In genomic region chr20:52806918-52807317, GRCh38 we compare ENCODE assay signal across 30 cellular contexts.
"Had no signal": no experiment of that assay in that cellular context is flagged by ENCODE, and none has a peak within 500 bp of the region (broad histone marks: within the 10 kb centered on the region; RNA-seq: fewer than 3 reads in every experiment).

No MANE protein-coding gene starts in this region.

- ATAC-seq: naive thymus-derived CD4-positive, alpha-beta T cell; natural killer cell treated with Interleukin-12 subunit alpha and Interleukin-12 subunit beta and Interleukin-15 and Interleukin-18, amount 100 ng/mL, for 72 hours; psoas muscle; right cardiac atrium; sciatic nerve; stimulated activated memory B cell treated with anti-CD40 and anti-IgM and Interleukin-4, amounts not matched to agents 10 μg/mL and 1 μg/mL and 100 μg/mL, for 72 hours; stimulated activated naive CD8-positive, alpha-beta T cell treated with anti-CD3 and anti-CD28 coated beads, Interleukin-15, amount 100 ng/mL, for 72 hours; stimulated activated naive CD8-positive, alpha-beta T cell treated with anti-CD3 and anti-CD28 coated beads, Interleukin-15, Interleukin-2, amounts not matched to agents 100 U/mL and 50 U/mL, for 24 hours; upper lobe of right lung had no signal

- H3K4me3 ChIP-seq: neural progenitor cell, ovary, psoas muscle, skin epidermis, smooth muscle cell, spleen, suprapubic skin, testis, tibial artery, transverse colon, upper lobe of right lung, uterus had no signal

- H3K4me3 Mint-ChIP-seq: naive thymus-derived CD4-positive, alpha-beta T cell; natural killer cell treated with Interleukin-12 subunit alpha and Interleukin-12 subunit beta and Interleukin-15 and Interleukin-18, amount 100 ng/mL, for 72 hours; neural progenitor cell; stimulated activated memory B cell treated with anti-CD40 and anti-IgM and Interleukin-4, amounts not matched to agents 10 μg/mL and 1 μg/mL and 100 μg/mL, for 72 hours; stimulated activated naive CD8-positive, alpha-beta T cell treated with anti-CD3 and anti-CD28 coated beads, Interleukin-15, amount 100 ng/mL, for 72 hours; type B pancreatic cell had no signal

- H3K27me3 ChIP-seq: neural progenitor cell, ovary, suprapubic skin, testis, tibial artery, transverse colon, upper lobe of right lung, uterus had no signal

- H3K4me1 Mint-ChIP-seq: naive thymus-derived CD4-positive, alpha-beta T cell; stimulated activated memory B cell treated with anti-CD40 and anti-IgM and Interleukin-4, amounts not matched to agents 10 μg/mL and 1 μg/mL and 100 μg/mL, for 72 hours; stimulated activated naive CD8-positive, alpha-beta T cell treated with anti-CD3 and anti-CD28 coated beads, Interleukin-15, amount 100 ng/mL, for 72 hours had no signal

- H3K9me3 Mint-ChIP-seq: natural killer cell treated with Interleukin-12 subunit alpha and Interleukin-12 subunit beta and Interleukin-15 and Interleukin-18, amount 100 ng/mL, for 72 hours; neural progenitor cell; stimulated activated memory B cell treated with anti-CD40 and anti-IgM and Interleukin-4, amounts not matched to agents 10 μg/mL and 1 μg/mL and 100 μg/mL, for 72 hours; stimulated activated naive CD8-positive, alpha-beta T cell treated with anti-CD3 and anti-CD28 coated beads, Interleukin-15, amount 100 ng/mL, for 72 hours had no signal

- DNase-seq: naive thymus-derived CD4-positive, alpha-beta T cell; occipital lobe; ovary; posterior cingulate gyrus; psoas muscle; right cardiac atrium; spleen; stimulated activated CD4-positive, alpha-beta T cell treated with anti-CD3 and anti-CD28 coated beads, Interleukin-12 subunit alpha, Interleukin-12 subunit beta, amount 100 ng/mL, for 4 hours; stimulated activated CD4-positive, alpha-beta T cell treated with anti-CD3 and anti-CD28 coated beads, Interleukin-1b, Interleukin-23, amount 100 ng/mL, for 48 hours; stimulated activated CD4-positive, alpha-beta T cell treated with anti-CD3 and anti-CD28 coated beads, Interleukin-4, amount 100 ng/mL, for 1 hour; stimulated activated CD4-positive, alpha-beta T cell treated with anti-CD3 and anti-CD28 coated beads, Interleukin-4, amount 100 ng/mL, for 4 hours; stimulated activated CD8-positive, alpha-beta memory T cell treated with anti-CD3 and anti-CD28 coated beads, Interleukin-4, amount 100 ng/mL, for 48 hours; stimulated activated naive CD4-positive, alpha-beta T cell; stimulated activated naive CD8-positive, alpha-beta T cell treated with anti-CD3 and anti-CD28 coated beads, Interleukin-15, amount 100 ng/mL, for 72 hours; stimulated activated naive CD8-positive, alpha-beta T cell treated with anti-CD3 and anti-CD28 coated beads, Interleukin-15, Interleukin-2, amounts not matched to agents 100 U/mL and 50 U/mL, for 24 hours; substantia nigra; testis; tibial artery; transverse colon; upper lobe of right lung; uterus had no signal

- H3K36me3 ChIP-seq: neural progenitor cell, ovary, spleen, suprapubic skin, tibial artery, transverse colon, upper lobe of right lung, uterus had no signal

- H3K27ac Mint-ChIP-seq: naive thymus-derived CD4-positive, alpha-beta T cell; natural killer cell treated with Interleukin-12 subunit alpha and Interleukin-12 subunit beta and Interleukin-15 and Interleukin-18, amount 100 ng/mL, for 72 hours; neural progenitor cell; progenitor cell of endocrine pancreas; stimulated activated memory B cell treated with anti-CD40 and anti-IgM and Interleukin-4, amounts not matched to agents 10 μg/mL and 1 μg/mL and 100 μg/mL, for 72 hours; stimulated activated naive CD8-positive, alpha-beta T cell treated with anti-CD3 and anti-CD28 coated beads, Interleukin-15, amount 100 ng/mL, for 72 hours; type B pancreatic cell had no signal

- H3K36me3 Mint-ChIP-seq: natural killer cell treated with Interleukin-12 subunit alpha and Interleukin-12 subunit beta and Interleukin-15 and Interleukin-18, amount 100 ng/mL, for 72 hours; neural progenitor cell; stimulated activated memory B cell treated with anti-CD40 and anti-IgM and Interleukin-4, amounts not matched to agents 10 μg/mL and 1 μg/mL and 100 μg/mL, for 72 hours; type B pancreatic cell had no signal
